ENCODE assay signal across 2 cellular contexts in the genomic region with DNA sequence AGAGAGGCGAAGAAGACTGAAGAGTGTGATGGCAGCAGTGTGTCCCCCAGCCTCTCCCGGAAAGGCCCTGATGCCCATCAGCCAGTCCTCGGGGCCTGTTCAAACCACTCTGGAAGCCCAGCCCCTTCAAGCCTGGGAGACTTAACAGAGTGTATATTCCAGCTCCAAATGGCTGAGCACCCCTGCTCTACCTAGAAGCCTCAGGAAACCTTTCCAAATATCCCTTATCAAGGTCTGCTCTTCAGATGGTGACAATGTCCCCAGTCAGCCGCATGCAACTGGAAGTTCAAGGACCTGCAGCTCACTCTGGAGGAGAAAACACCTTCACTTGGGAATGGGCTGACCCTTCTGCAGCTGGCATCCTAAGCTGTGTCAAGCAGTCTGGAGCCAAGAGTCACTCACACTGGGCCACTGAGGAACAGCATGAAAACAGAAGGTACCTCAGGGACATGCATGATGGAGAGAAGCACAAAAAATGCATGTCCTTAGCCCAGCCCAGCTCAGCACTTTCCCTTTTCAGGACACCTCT.
TF ChIP-seq lines count a peak whose summit lies in the region.

No MANE protein-coding gene starts in this region.

TF ChIP-seq in liver, 16 proteins besides CTCF, POLR2A, EP300 and RAD21:
- TF ChIP-seq YY1 (IDR thresholded peaks at IDR 0.05): no peak
- TF ChIP-seq HNF4A (conservative IDR thresholded peaks at IDR 0.05): no peak

TF ChIP-seq in HepG2, 621 proteins besides CTCF, POLR2A, EP300 and RAD21:
- TF ChIP-seq MTF1 (CRISPR knock-in tag; IDR thresholded peaks at IDR 0.05) (no peak), HMGA1 (CRISPR knock-in tag; conservative IDR thresholded peaks at IDR 0.05) (no peak), YY1 (IDR thresholded peaks at IDR 0.05; ENCODE audit: insufficient read depth, insufficient replicate concordance, low read depth, low read length) (no peak), ATAD3A (CRISPR knock-in tag; IDR thresholded peaks at IDR 0.05) (no peak), IKZF4 (CRISPR knock-in tag; IDR thresholded peaks at IDR 0.05; ENCODE audit: borderline replicate concordance, low read depth, not compliant biosample characterization) (no peak), ZNF672 (CRISPR knock-in tag; IDR thresholded peaks at IDR 0.05) (no peak), ZNF547 (CRISPR knock-in tag; IDR thresholded peaks at IDR 0.05) (no peak), ZNF496 (CRISPR knock-in tag; IDR thresholded peaks at IDR 0.05; ENCODE audit: insufficient replicate concordance) (no peak), ZFX (CRISPR knock-in tag; IDR thresholded peaks at IDR 0.05; ENCODE audit: low read depth) (no peak), CENPX (CRISPR knock-in tag; IDR thresholded peaks at IDR 0.05) (no peak), FOXC1 (CRISPR knock-in tag; IDR thresholded peaks at IDR 0.05; ENCODE audit: borderline replicate concordance) (no peak), SATB2 (CRISPR knock-in tag; IDR thresholded peaks at IDR 0.05) (no peak), GABPA (IDR thresholded peaks at IDR 0.05; ENCODE audit: low read depth, low read length) (no peak), GABPA (CRISPR knock-in tag; IDR thresholded peaks at IDR 0.05; ENCODE audit: low read depth) (no peak), BORCS8-MEF2B (CRISPR knock-in tag; IDR thresholded peaks at IDR 0.05) (no peak), SMAD3 (CRISPR knock-in tag; IDR thresholded peaks at IDR 0.05) (no peak), CBX5 (CRISPR knock-in tag; IDR thresholded peaks at IDR 0.05; ENCODE audit: borderline replicate concordance) (no peak), ZNF17 (CRISPR knock-in tag; IDR thresholded peaks at IDR 0.05) (no peak), STAT5B (CRISPR knock-in tag; IDR thresholded peaks at IDR 0.05) (no peak), ZNF616 (CRISPR knock-in tag; IDR thresholded peaks at IDR 0.05; ENCODE audit: low read depth) (no peak)
- TF ChIP-seq, protein P1, sequence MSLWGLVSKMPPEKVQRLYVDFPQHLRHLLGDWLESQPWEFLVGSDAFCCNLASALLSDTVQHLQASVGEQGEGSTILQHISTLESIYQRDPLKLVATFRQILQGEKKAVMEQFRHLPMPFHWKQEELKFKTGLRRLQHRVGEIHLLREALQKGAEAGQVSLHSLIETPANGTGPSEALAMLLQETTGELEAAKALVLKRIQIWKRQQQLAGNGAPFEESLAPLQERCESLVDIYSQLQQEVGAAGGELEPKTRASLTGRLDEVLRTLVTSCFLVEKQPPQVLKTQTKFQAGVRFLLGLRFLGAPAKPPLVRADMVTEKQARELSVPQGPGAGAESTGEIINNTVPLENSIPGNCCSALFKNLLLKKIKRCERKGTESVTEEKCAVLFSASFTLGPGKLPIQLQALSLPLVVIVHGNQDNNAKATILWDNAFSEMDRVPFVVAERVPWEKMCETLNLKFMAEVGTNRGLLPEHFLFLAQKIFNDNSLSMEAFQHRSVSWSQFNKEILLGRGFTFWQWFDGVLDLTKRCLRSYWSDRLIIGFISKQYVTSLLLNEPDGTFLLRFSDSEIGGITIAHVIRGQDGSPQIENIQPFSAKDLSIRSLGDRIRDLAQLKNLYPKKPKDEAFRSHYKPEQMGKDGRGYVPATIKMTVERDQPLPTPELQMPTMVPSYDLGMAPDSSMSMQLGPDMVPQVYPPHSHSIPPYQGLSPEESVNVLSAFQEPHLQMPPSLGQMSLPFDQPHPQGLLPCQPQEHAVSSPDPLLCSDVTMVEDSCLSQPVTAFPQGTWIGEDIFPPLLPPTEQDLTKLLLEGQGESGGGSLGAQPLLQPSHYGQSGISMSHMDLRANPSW (CRISPR knock-in tag; IDR thresholded peaks at IDR 0.05; ENCODE audit: borderline replicate concordance): no peak
